ENCODE assay signal across 1 cellular context in the genomic region with DNA sequence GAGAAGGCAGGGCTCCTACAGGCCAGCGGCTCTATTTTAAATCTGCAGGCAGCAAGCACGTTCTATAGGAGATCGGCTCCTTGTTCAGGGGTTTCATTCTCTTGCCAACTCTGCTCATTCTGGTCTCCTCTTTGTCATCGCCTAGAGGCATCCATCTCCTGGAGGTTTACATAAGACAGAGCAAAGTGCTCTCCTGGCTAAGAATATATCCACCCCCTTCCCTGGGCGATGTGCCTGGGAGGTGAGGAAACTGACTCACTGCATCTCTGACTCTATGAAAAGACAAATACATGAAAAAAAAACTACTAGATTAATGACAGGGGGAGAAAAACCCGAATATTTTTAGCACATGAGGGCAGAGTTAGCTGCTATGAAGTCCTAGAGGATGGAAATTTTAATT.
TF ChIP-seq lines count a peak whose summit lies in the region.

No MANE protein-coding gene starts in this region.

TF ChIP-seq in SK-N-SH, 30 proteins besides CTCF, POLR2A, EP300 and RAD21 (continued from another document):
- TF ChIP-seq, protein P1, sequence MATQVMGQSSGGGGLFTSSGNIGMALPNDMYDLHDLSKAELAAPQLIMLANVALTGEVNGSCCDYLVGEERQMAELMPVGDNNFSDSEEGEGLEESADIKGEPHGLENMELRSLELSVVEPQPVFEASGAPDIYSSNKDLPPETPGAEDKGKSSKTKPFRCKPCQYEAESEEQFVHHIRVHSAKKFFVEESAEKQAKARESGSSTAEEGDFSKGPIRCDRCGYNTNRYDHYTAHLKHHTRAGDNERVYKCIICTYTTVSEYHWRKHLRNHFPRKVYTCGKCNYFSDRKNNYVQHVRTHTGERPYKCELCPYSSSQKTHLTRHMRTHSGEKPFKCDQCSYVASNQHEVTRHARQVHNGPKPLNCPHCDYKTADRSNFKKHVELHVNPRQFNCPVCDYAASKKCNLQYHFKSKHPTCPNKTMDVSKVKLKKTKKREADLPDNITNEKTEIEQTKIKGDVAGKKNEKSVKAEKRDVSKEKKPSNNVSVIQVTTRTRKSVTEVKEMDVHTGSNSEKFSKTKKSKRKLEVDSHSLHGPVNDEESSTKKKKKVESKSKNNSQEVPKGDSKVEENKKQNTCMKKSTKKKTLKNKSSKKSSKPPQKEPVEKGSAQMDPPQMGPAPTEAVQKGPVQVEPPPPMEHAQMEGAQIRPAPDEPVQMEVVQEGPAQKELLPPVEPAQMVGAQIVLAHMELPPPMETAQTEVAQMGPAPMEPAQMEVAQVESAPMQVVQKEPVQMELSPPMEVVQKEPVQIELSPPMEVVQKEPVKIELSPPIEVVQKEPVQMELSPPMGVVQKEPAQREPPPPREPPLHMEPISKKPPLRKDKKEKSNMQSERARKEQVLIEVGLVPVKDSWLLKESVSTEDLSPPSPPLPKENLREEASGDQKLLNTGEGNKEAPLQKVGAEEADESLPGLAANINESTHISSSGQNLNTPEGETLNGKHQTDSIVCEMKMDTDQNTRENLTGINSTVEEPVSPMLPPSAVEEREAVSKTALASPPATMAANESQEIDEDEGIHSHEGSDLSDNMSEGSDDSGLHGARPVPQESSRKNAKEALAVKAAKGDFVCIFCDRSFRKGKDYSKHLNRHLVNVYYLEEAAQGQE (IDR thresholded peaks at IDR 0.05; ENCODE audit: low read depth, low read length) = no peak
